In genomic region chr14:77024171-77024627, GRCh38 we compare ENCODE assay signal across 8 cellular contexts.
A peak's percentile ranks its signal among the peaks of the same experiment; 100 is the strongest.
DNase-seq lines count a peak whose midpoint lies in the region; ATAC-seq and FAIRE-seq lines count a peak whose summit lies in the region.

No MANE protein-coding gene starts in this region.

- peak; percentile 30 for FAIRE-seq in islet of Langerhans (lab: Jason Lieb, UNC)

- ATAC-seq in GM21447 (IDR thresholded peaks at IDR 0.05; ENCODE audit: unreplicated experiment) (no peak), HG03460 (IDR thresholded peaks at IDR 0.05; ENCODE audit: unreplicated experiment) (no peak)

- DNase-seq in GM19238 (ENCODE audit: insufficient read length, low spot score) = peak; percentile 29
- peak; percentile 73 for DNase-seq in SHP77 (lab: John Stamatoyannopoulos, UW)
- DNase-seq in astrocyte of the hippocampus (ENCODE audit: low read depth, low spot score) = peak; percentile 73
- peak; percentile 85 for DNase-seq in stimulated activated CD4-positive, alpha-beta T cell treated with anti-CD3 and anti-CD28 coated beads, Interleukin-1b, Interleukin-23, amount 100 ng/mL, for 48 hours
- DNase-seq in AML-193 (lab: John Stamatoyannopoulos, UW) = no peak

Comparison
In these comparisons a context has a peak if more than half of its experiments do, and no peak if none do; other contexts are left out.
1. DNase-seq: peak in GM19238 (single experiment), SHP77 (2 of 2), astrocyte of the hippocampus (single experiment) and stimulated activated CD4-positive, alpha-beta T cell treated with anti-CD3 and anti-CD28 coated beads, Interleukin-1b, Interleukin-23, amount 100 ng/mL, for 48 hours (single experiment); none in AML-193 (0 of 2).